Comparison of ENCODE assay signal across 1 cellular context in the genomic region with DNA sequence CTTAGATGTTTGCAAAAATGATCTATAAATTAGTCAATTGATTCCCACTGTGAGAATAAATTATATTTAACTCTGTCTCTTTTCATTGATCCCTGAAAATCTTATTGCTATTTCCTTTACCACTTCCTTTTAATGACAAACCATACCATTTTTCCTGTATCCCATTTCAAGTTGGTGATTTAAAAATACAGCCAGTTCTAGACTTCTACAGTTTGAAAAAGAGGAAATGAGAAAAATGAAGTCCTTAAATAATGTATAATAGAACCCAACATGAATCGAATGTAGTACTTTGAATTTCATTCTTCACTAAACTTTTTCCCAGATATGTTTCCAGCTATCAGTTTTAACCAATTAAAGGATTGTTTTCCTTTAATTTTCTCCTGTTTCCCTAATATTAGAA.
TF ChIP-seq lines count a peak whose summit lies in the region.

No MANE protein-coding gene starts in this region.

TF ChIP-seq in GM12878, 131 proteins besides CTCF, POLR2A, EP300 and RAD21 (continued from another document):
- TF ChIP-seq, protein P1, sequence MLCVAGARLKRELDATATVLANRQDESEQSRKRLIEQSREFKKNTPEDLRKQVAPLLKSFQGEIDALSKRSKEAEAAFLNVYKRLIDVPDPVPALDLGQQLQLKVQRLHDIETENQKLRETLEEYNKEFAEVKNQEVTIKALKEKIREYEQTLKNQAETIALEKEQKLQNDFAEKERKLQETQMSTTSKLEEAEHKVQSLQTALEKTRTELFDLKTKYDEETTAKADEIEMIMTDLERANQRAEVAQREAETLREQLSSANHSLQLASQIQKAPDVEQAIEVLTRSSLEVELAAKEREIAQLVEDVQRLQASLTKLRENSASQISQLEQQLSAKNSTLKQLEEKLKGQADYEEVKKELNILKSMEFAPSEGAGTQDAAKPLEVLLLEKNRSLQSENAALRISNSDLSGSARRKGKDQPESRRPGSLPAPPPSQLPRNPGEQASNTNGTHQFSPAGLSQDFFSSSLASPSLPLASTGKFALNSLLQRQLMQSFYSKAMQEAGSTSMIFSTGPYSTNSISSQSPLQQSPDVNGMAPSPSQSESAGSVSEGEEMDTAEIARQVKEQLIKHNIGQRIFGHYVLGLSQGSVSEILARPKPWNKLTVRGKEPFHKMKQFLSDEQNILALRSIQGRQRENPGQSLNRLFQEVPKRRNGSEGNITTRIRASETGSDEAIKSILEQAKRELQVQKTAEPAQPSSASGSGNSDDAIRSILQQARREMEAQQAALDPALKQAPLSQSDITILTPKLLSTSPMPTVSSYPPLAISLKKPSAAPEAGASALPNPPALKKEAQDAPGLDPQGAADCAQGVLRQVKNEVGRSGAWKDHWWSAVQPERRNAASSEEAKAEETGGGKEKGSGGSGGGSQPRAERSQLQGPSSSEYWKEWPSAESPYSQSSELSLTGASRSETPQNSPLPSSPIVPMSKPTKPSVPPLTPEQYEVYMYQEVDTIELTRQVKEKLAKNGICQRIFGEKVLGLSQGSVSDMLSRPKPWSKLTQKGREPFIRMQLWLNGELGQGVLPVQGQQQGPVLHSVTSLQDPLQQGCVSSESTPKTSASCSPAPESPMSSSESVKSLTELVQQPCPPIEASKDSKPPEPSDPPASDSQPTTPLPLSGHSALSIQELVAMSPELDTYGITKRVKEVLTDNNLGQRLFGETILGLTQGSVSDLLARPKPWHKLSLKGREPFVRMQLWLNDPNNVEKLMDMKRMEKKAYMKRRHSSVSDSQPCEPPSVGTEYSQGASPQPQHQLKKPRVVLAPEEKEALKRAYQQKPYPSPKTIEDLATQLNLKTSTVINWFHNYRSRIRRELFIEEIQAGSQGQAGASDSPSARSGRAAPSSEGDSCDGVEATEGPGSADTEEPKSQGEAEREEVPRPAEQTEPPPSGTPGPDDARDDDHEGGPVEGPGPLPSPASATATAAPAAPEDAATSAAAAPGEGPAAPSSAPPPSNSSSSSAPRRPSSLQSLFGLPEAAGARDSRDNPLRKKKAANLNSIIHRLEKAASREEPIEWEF (IDR thresholded peaks at IDR 0.05; ENCODE audit: insufficient replicate concordance, low read depth, low read length): peak; percentile 24
- TF ChIP-seq STAT1 (conservative IDR thresholded peaks at IDR 0.05): no peak
- peak; percentile 31; the same call in 1 of the 2 replicates for TF ChIP-seq DPF2 (IDR thresholded peaks at IDR 0.05)
- TF ChIP-seq, protein P2, sequence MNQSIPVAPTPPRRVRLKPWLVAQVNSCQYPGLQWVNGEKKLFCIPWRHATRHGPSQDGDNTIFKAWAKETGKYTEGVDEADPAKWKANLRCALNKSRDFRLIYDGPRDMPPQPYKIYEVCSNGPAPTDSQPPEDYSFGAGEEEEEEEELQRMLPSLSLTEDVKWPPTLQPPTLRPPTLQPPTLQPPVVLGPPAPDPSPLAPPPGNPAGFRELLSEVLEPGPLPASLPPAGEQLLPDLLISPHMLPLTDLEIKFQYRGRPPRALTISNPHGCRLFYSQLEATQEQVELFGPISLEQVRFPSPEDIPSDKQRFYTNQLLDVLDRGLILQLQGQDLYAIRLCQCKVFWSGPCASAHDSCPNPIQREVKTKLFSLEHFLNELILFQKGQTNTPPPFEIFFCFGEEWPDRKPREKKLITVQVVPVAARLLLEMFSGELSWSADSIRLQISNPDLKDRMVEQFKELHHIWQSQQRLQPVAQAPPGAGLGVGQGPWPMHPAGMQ (IDR thresholded peaks at IDR 0.05; ENCODE audit: borderline replicate concordance): no peak
- no peak for TF ChIP-seq SMC3 (IDR thresholded peaks at IDR 0.05; ENCODE audit: borderline replicate concordance, low read length)
- TF ChIP-seq SPI1 (IDR thresholded peaks at IDR 0.05; ENCODE audit: borderline replicate concordance, insufficient read depth, low read depth, low read length): peak; percentile 79
- no peak for TF ChIP-seq GABPA (IDR thresholded peaks at IDR 0.05; ENCODE audit: low read depth)
- no peak for TF ChIP-seq BRCA1 (IDR thresholded peaks at IDR 0.05; ENCODE audit: low read depth, low read length)
- TF ChIP-seq KDM1A (IDR thresholded peaks at IDR 0.05; ENCODE audit: borderline replicate concordance): no peak
- TF ChIP-seq PAX8 (IDR thresholded peaks at IDR 0.05): no peak
- TF ChIP-seq, protein P3, sequence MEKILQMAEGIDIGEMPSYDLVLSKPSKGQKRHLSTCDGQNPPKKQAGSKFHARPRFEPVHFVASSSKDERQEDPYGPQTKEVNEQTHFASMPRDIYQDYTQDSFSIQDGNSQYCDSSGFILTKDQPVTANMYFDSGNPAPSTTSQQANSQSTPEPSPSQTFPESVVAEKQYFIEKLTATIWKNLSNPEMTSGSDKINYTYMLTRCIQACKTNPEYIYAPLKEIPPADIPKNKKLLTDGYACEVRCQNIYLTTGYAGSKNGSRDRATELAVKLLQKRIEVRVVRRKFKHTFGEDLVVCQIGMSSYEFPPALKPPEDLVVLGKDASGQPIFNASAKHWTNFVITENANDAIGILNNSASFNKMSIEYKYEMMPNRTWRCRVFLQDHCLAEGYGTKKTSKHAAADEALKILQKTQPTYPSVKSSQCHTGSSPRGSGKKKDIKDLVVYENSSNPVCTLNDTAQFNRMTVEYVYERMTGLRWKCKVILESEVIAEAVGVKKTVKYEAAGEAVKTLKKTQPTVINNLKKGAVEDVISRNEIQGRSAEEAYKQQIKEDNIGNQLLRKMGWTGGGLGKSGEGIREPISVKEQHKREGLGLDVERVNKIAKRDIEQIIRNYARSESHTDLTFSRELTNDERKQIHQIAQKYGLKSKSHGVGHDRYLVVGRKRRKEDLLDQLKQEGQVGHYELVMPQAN (conservative IDR thresholded peaks at IDR 0.05): no peak
- TF ChIP-seq RB1 (IDR thresholded peaks at IDR 0.05; ENCODE audit: borderline replicate concordance): no peak
- TF ChIP-seq, protein P4, sequence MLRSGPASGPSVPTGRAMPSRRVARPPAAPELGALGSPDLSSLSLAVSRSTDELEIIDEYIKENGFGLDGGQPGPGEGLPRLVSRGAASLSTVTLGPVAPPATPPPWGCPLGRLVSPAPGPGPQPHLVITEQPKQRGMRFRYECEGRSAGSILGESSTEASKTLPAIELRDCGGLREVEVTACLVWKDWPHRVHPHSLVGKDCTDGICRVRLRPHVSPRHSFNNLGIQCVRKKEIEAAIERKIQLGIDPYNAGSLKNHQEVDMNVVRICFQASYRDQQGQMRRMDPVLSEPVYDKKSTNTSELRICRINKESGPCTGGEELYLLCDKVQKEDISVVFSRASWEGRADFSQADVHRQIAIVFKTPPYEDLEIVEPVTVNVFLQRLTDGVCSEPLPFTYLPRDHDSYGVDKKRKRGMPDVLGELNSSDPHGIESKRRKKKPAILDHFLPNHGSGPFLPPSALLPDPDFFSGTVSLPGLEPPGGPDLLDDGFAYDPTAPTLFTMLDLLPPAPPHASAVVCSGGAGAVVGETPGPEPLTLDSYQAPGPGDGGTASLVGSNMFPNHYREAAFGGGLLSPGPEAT (IDR thresholded peaks at IDR 0.05; ENCODE audit: low read depth): peak; percentile 69
- TF ChIP-seq MTA2 (IDR thresholded peaks at IDR 0.05; ENCODE audit: low read depth): peak; percentile 64; the same call in 1 of the 2 replicates
- no peak for TF ChIP-seq ZSCAN29 (IDR thresholded peaks at IDR 0.05)
- TF ChIP-seq ZNF217 (IDR thresholded peaks at IDR 0.05): peak; percentile 49; the same call in 1 of the 2 replicates
